13 cellular contexts compared by ENCODE assay signal in the genomic region with DNA sequence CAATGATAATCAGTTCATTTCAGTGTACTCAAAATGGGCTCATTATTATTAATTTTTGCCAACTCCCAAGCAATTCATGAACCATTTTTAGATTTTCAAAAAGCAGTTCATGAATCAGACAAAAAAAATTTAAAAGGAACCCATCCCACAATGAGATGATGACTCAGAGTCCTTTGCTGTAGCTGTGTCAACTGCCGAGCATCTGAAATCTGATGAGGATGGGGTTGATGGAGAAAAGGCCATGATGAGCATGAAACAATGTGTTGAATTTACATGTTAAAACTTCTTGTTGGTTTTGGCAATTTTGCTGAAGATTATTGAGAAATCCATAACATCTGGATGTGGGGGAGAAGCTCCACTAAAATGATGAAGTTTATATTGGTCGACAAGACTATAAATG.
DNase-seq lines count a peak whose midpoint lies in the region; ATAC-seq and TF ChIP-seq lines count a peak whose summit lies in the region.
"Had no signal": no experiment of that assay in that cellular context is flagged by ENCODE, and none has a peak within 500 bp of the region (broad histone marks: within the 10 kb centered on the region; RNA-seq: fewer than 3 reads in every experiment).

No MANE protein-coding gene starts in this region.

- H3K27me3 ChIP-seq in right cardiac atrium (ENCODE audit: control insufficient read depth, insufficient read depth), result no peaks in the 10 kb centered on the region
- H3K27me3 ChIP-seq: breast epithelium had no signal

- no peak for ATAC-seq in right cardiac atrium
- ATAC-seq: activated CD8-positive, alpha-beta T cell treated with anti-CD3 and anti-CD28 coated beads, Interleukin-2, amount 10 ng/mL, durations not matched to agents 7 days and 5 days; left colon had no signal

- H3K9me3 ChIP-seq in right cardiac atrium (ENCODE audit: control insufficient read depth, low read length), result no peaks in the 10 kb centered on the region
- H3K9me3 ChIP-seq: breast epithelium had no signal

- no peak for TF ChIP-seq CTCF in fibroblast of the aortic adventitia (IDR thresholded peaks at IDR 0.05; ENCODE audit: insufficient read depth, low read length)

- intact Hi-C loops in right cardiac atrium (cut with DNase I) (no loop called here), posterior vena cava (cut with DNase I) (no loop called here)

- no peak overlapping the region for H3K27ac ChIP-seq in right cardiac atrium (ENCODE audit: low read length)

- no peaks in the 10 kb centered on the region for H3K4me1 ChIP-seq in right cardiac atrium (ENCODE audit: control insufficient read depth, insufficient read depth, low read length)
- H3K4me1 ChIP-seq: breast epithelium had no signal

- H3K4me3 ChIP-seq in fibroblast of the aortic adventitia (ENCODE audit: low read depth, low read length), result no peak overlapping the region
- H3K4me3 ChIP-seq in right cardiac atrium (ENCODE audit: low read length), result no peak overlapping the region
- H3K4me3 ChIP-seq: breast epithelium had no signal

- 53% methylated on average over 2 of the region's 2 CpGs for WGBS in right cardiac atrium

- DNase-seq in HCEC 1CT (peak; percentile 96), amniotic epithelial cell (ENCODE audit: low read depth) (peak; percentile 21), fibroblast of the aortic adventitia (ENCODE audit: low read depth) (peak; percentile 99), HUDEP-2 (lab: John Stamatoyannopoulos, UW; ENCODE audit: unreplicated experiment in 76 of 76) (no peak), right cardiac atrium (no peak), NCI-H526 treated with DMSO at 0.1 percent for 48 hours (lab: John Stamatoyannopoulos, UW) (no peak), posterior vena cava (ENCODE audit: low spot score) (no peak)
- DNase-seq: activated CD8-positive, alpha-beta T cell treated with anti-CD3 and anti-CD28 coated beads, Interleukin-2, amount 10 ng/mL, durations not matched to agents 7 days and 5 days; COR-L47; hippocampal formation; left colon; MV-4-11 had no signal

Comparison
In these comparisons a context has a peak if more than half of its experiments do, and no peak if none do; other contexts are left out.
1. DNase-seq: peak in HCEC 1CT (single experiment), amniotic epithelial cell (single experiment) and fibroblast of the aortic adventitia (single experiment); none in HUDEP-2 (0 of 76), right cardiac atrium (0 of 3), NCI-H526 treated with DMSO at 0.1 percent for 48 hours (single experiment) and posterior vena cava (single experiment).